ENCODE assay signal across 10 cellular contexts in genomic region chr17:40072481-40073346, GRCh38. TPM values are rescaled to one million over a fixed set of nuclear protein-coding genes. Genes with fewer than 3 reads are reported as not detected.
DNase-seq lines count a peak whose midpoint lies in the region; ATAC-seq and TF ChIP-seq lines count a peak whose summit lies in the region.
"Had no signal": no experiment of that assay in that cellular context is flagged by ENCODE, and none has a peak within 500 bp of the region (broad histone marks: within the 10 kb centered on the region; RNA-seq: fewer than 3 reads in every experiment).

No MANE protein-coding gene starts in this region.

- intact Hi-C loops in activated CD8-positive, alpha-beta T cell treated with anti-CD3 and anti-CD28 coated beads for 36 hours (cut with micrococcal nuclease): no loop called here

- 18 to 50% methylated on average over 9 to 19 of the region's 19 CpGs for WGBS in upper lobe of left lung, 2 donors

- peak overlapping the region; percentile 100 for H3K27ac ChIP-seq in caudate nucleus (ENCODE audit: low read depth, low read length)
- peak overlapping the region; percentile 96 for H3K27ac ChIP-seq in muscle layer of colon (ENCODE audit: low read depth, low read length)
- peak overlapping the region; percentile 86 to 94 (median 90) for H3K27ac ChIP-seq in upper lobe of left lung
- H3K27ac ChIP-seq: KMS-11 had no signal

- H3K4me1 ChIP-seq in muscle layer of colon (ENCODE audit: insufficient read depth, low read length): peaks cover 96% of the 10 kb centered on the region
- peaks cover 88 to 96% (median 93%) of the 10 kb centered on the region in 4 donors for H3K4me1 ChIP-seq in upper lobe of left lung

- POLR2A ChIA-PET in activated CD8-positive, alpha-beta T cell treated with anti-CD3 and anti-CD28 coated beads for 36 hours (lab: Charles Lee): interaction anchor here (0.8 to 1.1 kb wide), 4 partner anchors 10 to 26 kb away, joined by 3 to 4 read pairs (median 3); partner anchors contain the start of genes MED24 and THRA
- POLR2A ChIA-PET in activated CD8-positive, alpha-beta T cell treated with anti-CD3 and anti-CD28 coated beads, Interleukin-2, amount 10 ng/mL, durations not matched to agents 7 days and 5 days (lab: Charles Lee): interaction anchor here (1.4 kb wide), 1 partner anchor 18 kb away, joined by 5 read pairs; the partner anchor contains the start of gene MED24

- TF ChIP-seq POLR2A in upper lobe of left lung (IDR thresholded peaks at IDR 0.05): no peak

- no peak overlapping the region for H3K4me3 Mint-ChIP-seq in activated CD8-positive, alpha-beta T cell treated with anti-CD3 and anti-CD28 coated beads for 36 hours
- H3K4me3 Mint-ChIP-seq in activated CD8-positive, alpha-beta T cell treated with anti-CD3 and anti-CD28 coated beads, Interleukin-2, amount 10 ng/mL, durations not matched to agents 7 days and 5 days: no peak overlapping the region
- H3K4me3 Mint-ChIP-seq: HFFc6 had no signal

- TF ChIP-seq CTCF in activated CD8-positive, alpha-beta T cell treated with anti-CD3 and anti-CD28 coated beads for 36 hours (IDR thresholded peaks at IDR 0.05): no peak
- TF ChIP-seq CTCF in upper lobe of left lung (IDR thresholded peaks at IDR 0.05): no peak

- CTCF ChIA-PET in activated CD8-positive, alpha-beta T cell treated with anti-CD3 and anti-CD28 coated beads for 36 hours (lab: Charles Lee): interaction anchor here (1.0 to 6.9 kb wide), 8 partner anchors 11 to 47 kb away, joined by 3 to 168 read pairs (median 6); partner anchors contain the start of genes MED24, NR1D1 and THRA
- CTCF ChIA-PET in activated CD8-positive, alpha-beta T cell treated with anti-CD3 and anti-CD28 coated beads, Interleukin-2, amount 10 ng/mL, durations not matched to agents 7 days and 5 days (lab: Charles Lee): interaction anchor here (0.8 to 5.5 kb wide), 6 partner anchors 7 to 67 kb away, joined by 3 to 90 read pairs (median 68); partner anchors contain the start of genes NR1D1 and THRA

- TF ChIP-seq EP300 in upper lobe of left lung (IDR thresholded peaks at IDR 0.05): no peak

- H3K9ac ChIP-seq in muscle layer of colon (ENCODE audit: low read length): peak overlapping the region; percentile 23
- H3K9ac ChIP-seq: KMS-11 had no signal

- no peaks in the 10 kb centered on the region for H3K27me3 Mint-ChIP-seq in activated CD8-positive, alpha-beta T cell treated with anti-CD3 and anti-CD28 coated beads for 36 hours
- no peaks in the 10 kb centered on the region for H3K27me3 Mint-ChIP-seq in activated CD8-positive, alpha-beta T cell treated with anti-CD3 and anti-CD28 coated beads, Interleukin-2, amount 10 ng/mL, durations not matched to agents 7 days and 5 days (ENCODE audit: low read depth)

- no peaks in the 10 kb centered on the region for H3K36me3 Mint-ChIP-seq in activated CD8-positive, alpha-beta T cell treated with anti-CD3 and anti-CD28 coated beads for 36 hours (ENCODE audit: low read depth)
- H3K36me3 Mint-ChIP-seq in activated CD8-positive, alpha-beta T cell treated with anti-CD3 and anti-CD28 coated beads, Interleukin-2, amount 10 ng/mL, durations not matched to agents 7 days and 5 days (ENCODE audit: low read depth): no peaks in the 10 kb centered on the region

- no peaks in the 10 kb centered on the region for H3K9me3 ChIP-seq in muscle layer of colon (ENCODE audit: low read length)
- no peaks in the 10 kb centered on the region for H3K9me3 ChIP-seq in upper lobe of left lung

- H3K27me3 ChIP-seq in muscle layer of colon (ENCODE audit: control insufficient read depth in 1 of 2, insufficient read depth in 2 of 2, low read length in 2 of 2) (no peaks in the 10 kb centered on the region), upper lobe of left lung (no peaks in the 10 kb centered on the region)

- peak overlapping the region; percentile 13 for H3K27ac Mint-ChIP-seq in activated CD8-positive, alpha-beta T cell treated with anti-CD3 and anti-CD28 coated beads for 36 hours
- no peak overlapping the region for H3K27ac Mint-ChIP-seq in activated CD8-positive, alpha-beta T cell treated with anti-CD3 and anti-CD28 coated beads, Interleukin-2, amount 10 ng/mL, durations not matched to agents 7 days and 5 days
- H3K27ac Mint-ChIP-seq: HFFc6 had no signal

- DNase-seq in activated CD8-positive, alpha-beta T cell treated with anti-CD3 and anti-CD28 coated beads for 36 hours: no peak
- no peak for DNase-seq in activated CD8-positive, alpha-beta T cell treated with anti-CD3 and anti-CD28 coated beads, Interleukin-2, amount 10 ng/mL, durations not matched to agents 7 days and 5 days
- DNase-seq in caudate nucleus (lab: John Stamatoyannopoulos, UW): peak in 2 of 61 donors; percentile 37 to 48
- no peak for DNase-seq in upper lobe of left lung
- no peak for DNase-seq in HCEC 1CT
- DNase-seq in activated CD8-positive, alpha-beta memory T cell treated with anti-CD3 and anti-CD28 coated beads for 24 hours: no peak
- no peak for DNase-seq in left lobe of liver (ENCODE audit: low spot score)
- DNase-seq: HFFc6 had no signal

- peaks cover 28% of the 10 kb centered on the region for H3K36me3 ChIP-seq in muscle layer of colon (ENCODE audit: insufficient read depth, low read length)
- H3K36me3 ChIP-seq in upper lobe of left lung: peaks cover 0 to 13% (median 5%) of the 10 kb centered on the region in 4 donors

- no peak for ATAC-seq in activated CD8-positive, alpha-beta T cell treated with anti-CD3 and anti-CD28 coated beads for 36 hours
- ATAC-seq in activated CD8-positive, alpha-beta T cell treated with anti-CD3 and anti-CD28 coated beads, Interleukin-2, amount 10 ng/mL, durations not matched to agents 7 days and 5 days: no peak
- ATAC-seq in upper lobe of left lung (ENCODE audit: low FRiP score in 2 of 2) (peak in 1 of 2 donors; percentile 5), left lobe of liver (no peak)

- H3K9me3 Mint-ChIP-seq in activated CD8-positive, alpha-beta T cell treated with anti-CD3 and anti-CD28 coated beads for 36 hours: no peaks in the 10 kb centered on the region
- H3K9me3 Mint-ChIP-seq in activated CD8-positive, alpha-beta T cell treated with anti-CD3 and anti-CD28 coated beads, Interleukin-2, amount 10 ng/mL, durations not matched to agents 7 days and 5 days (ENCODE audit: insufficient read depth): no peaks in the 10 kb centered on the region
- H3K9me3 Mint-ChIP-seq: HFFc6 had no signal

- H3K4me3 ChIP-seq in muscle layer of colon (ENCODE audit: low read depth in 1 of 2, low read length in 2 of 2): peak overlapping the region; percentile 28 to 52
- peak overlapping the region in 1 of 4 donors; percentile 22 for H3K4me3 ChIP-seq in upper lobe of left lung

- H3K4me1 Mint-ChIP-seq in activated CD8-positive, alpha-beta T cell treated with anti-CD3 and anti-CD28 coated beads for 36 hours (ENCODE audit: low read depth): peaks cover 59% of the 10 kb centered on the region
- H3K4me1 Mint-ChIP-seq in activated CD8-positive, alpha-beta T cell treated with anti-CD3 and anti-CD28 coated beads, Interleukin-2, amount 10 ng/mL, durations not matched to agents 7 days and 5 days (ENCODE audit: low read depth): peaks cover 43% of the 10 kb centered on the region

RNA-seq across cellular contexts. Expression of gene THRA, which starts 9.9 kb away (rescaled TPM):
- total RNA-seq in activated CD8-positive, alpha-beta T cell treated with anti-CD3 and anti-CD28 coated beads for 36 hours: 10 to 100 TPM; 11.1 to 13.8 TPM
- 1 to 10 TPM; 8.7 to 9.7 TPM for total RNA-seq in activated CD8-positive, alpha-beta T cell treated with anti-CD3 and anti-CD28 coated beads, Interleukin-2, amount 10 ng/mL, durations not matched to agents 7 days and 5 days
- total RNA-seq in upper lobe of left lung: 10 to 100 TPM; 31.0 to 55.3 (median 49.9) TPM
- total RNA-seq in left lobe of liver: 10.7 TPM

RNA-seq across cellular contexts. Expression of gene MED24, which starts 18.5 kb away (rescaled TPM):
- total RNA-seq in activated CD8-positive, alpha-beta T cell treated with anti-CD3 and anti-CD28 coated beads for 36 hours: 10 to 100 TPM; 90.2 to 96.4 TPM
- 10 to 100 TPM; 93.4 to 96.7 TPM for total RNA-seq in activated CD8-positive, alpha-beta T cell treated with anti-CD3 and anti-CD28 coated beads, Interleukin-2, amount 10 ng/mL, durations not matched to agents 7 days and 5 days
- 100 to 1,000 TPM in 1 of 6 donors, 10 to 100 TPM in 5; 36.5 to 157 (median 71.0) TPM for total RNA-seq in upper lobe of left lung
- 28.8 TPM for total RNA-seq in left lobe of liver

RNA-seq across cellular contexts. Expression of gene NR1D1, which starts 27.7 kb away (rescaled TPM):
- total RNA-seq in activated CD8-positive, alpha-beta T cell treated with anti-CD3 and anti-CD28 coated beads for 36 hours: 1 to 10 TPM; 6.0 to 6.5 TPM
- total RNA-seq in activated CD8-positive, alpha-beta T cell treated with anti-CD3 and anti-CD28 coated beads, Interleukin-2, amount 10 ng/mL, durations not matched to agents 7 days and 5 days: 1 to 10 TPM; 4.1 to 4.9 TPM
- total RNA-seq in upper lobe of left lung (10 to 100 TPM in 5 of 6 donors, 1 to 10 TPM in 1; 3.8 to 24.7 (median 15.8) TPM), left lobe of liver (18.6 TPM)

RNA-seq across cellular contexts. Expression of gene MSL1, which starts 49.1 kb away (rescaled TPM):
- 10 to 100 TPM; 69.0 to 70.1 TPM for total RNA-seq in activated CD8-positive, alpha-beta T cell treated with anti-CD3 and anti-CD28 coated beads for 36 hours
- total RNA-seq in activated CD8-positive, alpha-beta T cell treated with anti-CD3 and anti-CD28 coated beads, Interleukin-2, amount 10 ng/mL, durations not matched to agents 7 days and 5 days: 10 to 100 TPM; 80.5 to 83.2 TPM
- 100 to 1,000 TPM in 3 of 6 donors, 10 to 100 TPM in 3; 57.6 to 240 (median 97.0) TPM for total RNA-seq in upper lobe of left lung
- 45.9 TPM for total RNA-seq in left lobe of liver

RNA-seq across cellular contexts. Expression of gene CSF3, which starts 57.5 kb away (rescaled TPM):
- total RNA-seq in activated CD8-positive, alpha-beta T cell treated with anti-CD3 and anti-CD28 coated beads for 36 hours: not detected
- total RNA-seq in activated CD8-positive, alpha-beta T cell treated with anti-CD3 and anti-CD28 coated beads, Interleukin-2, amount 10 ng/mL, durations not matched to agents 7 days and 5 days: not detected
- total RNA-seq in upper lobe of left lung (10 to 100 TPM in 1 of 6 donors, 1 to 10 TPM in 5; 1.6 to 14.4 (median 2.7) TPM), left lobe of liver (not detected)
